15 cellular contexts compared by ENCODE assay signal in genomic region chr2:227534714-227535113, GRCh38.
DNase-seq lines count a peak whose midpoint lies in the region; ATAC-seq, FAIRE-seq and TF ChIP-seq lines count a peak whose summit lies in the region.
"Had no signal": no experiment of that assay in that cellular context is flagged by ENCODE, and none has a peak within 500 bp of the region (broad histone marks: within the 10 kb centered on the region; RNA-seq: fewer than 3 reads in every experiment).

No MANE protein-coding gene starts in this region.

- TF ChIP-seq CTCF in SK-N-SH (IDR thresholded peaks at IDR 0.05) = no peak

- TF ChIP-seq RAD21 in SK-N-SH (IDR thresholded peaks at IDR 0.05; ENCODE audit: low read length) = no peak

- H3K9me2 ChIP-seq in SK-N-SH = no peaks in the 10 kb centered on the region

- H3F3A ChIP-seq in SK-N-SH (replicated peaks; ENCODE audit: insufficient read depth) = peaks cover 7% of the 10 kb centered on the region

- H3K27ac ChIP-seq in SK-N-SH (ENCODE audit: low read depth in 2 of 2, low read length in 1 of 2) (no peak overlapping the region), small intestine (ENCODE audit: low read depth in 1 of 2, low read length in 1 of 2) (no peak overlapping the region)
- H3K27ac ChIP-seq: BLaER1 treated with 17β-estradiol and CSF1 and Interleukin-3, amounts not matched to agents 10 nM and 100 nM; breast epithelium had no signal

- DNase-seq in SK-N-SH (no peak), small intestine (no peak), NCI-H748 (lab: John Stamatoyannopoulos, UW; ENCODE audit: unreplicated experiment) (no peak), iPS-NIHi11 (ENCODE audit: low spot score) (no peak)
- DNase-seq: GF-D8, Kasumi-1, midbrain, NCI-H345 had no signal

- 89% methylated on average over 3 of the region's 3 CpGs for WGBS in SK-N-SH (ENCODE audit: low lambda C conversion rate)
- WGBS in small intestine, 3 donors = 82 to 95% (median 83%) methylated on average over 3 of the region's 3 CpGs

- H3K27me3 ChIP-seq in SK-N-SH (ENCODE audit: insufficient read depth) (no peaks in the 10 kb centered on the region), small intestine (ENCODE audit: control insufficient read depth in 2 of 2, insufficient read depth in 2 of 2, low read length in 2 of 2) (no peaks in the 10 kb centered on the region)
- H3K27me3 ChIP-seq: BLaER1 treated with 17β-estradiol and CSF1 and Interleukin-3, amounts not matched to agents 10 nM and 100 nM; breast epithelium had no signal

- peaks cover 19% of the 10 kb centered on the region for H3K79me2 ChIP-seq in SK-N-SH (ENCODE audit: insufficient read depth)

- POLR2A ChIA-PET in SK-N-SH (lab: Yijun Ruan, JAX) = no interaction called here

- no peak for TF ChIP-seq EP300 in SK-N-SH (IDR thresholded peaks at IDR 0.05; ENCODE audit: borderline replicate concordance in 1 of 2, low read depth in 1 of 2, low read length in 1 of 2)

- no peaks in the 10 kb centered on the region; a peak in 1 of 4 replicates for H3K4me1 ChIP-seq in SK-N-SH (ENCODE audit: control insufficient read depth in 1 of 2, insufficient read depth in 2 of 2, low read depth in 1 of 2, low read length in 1 of 2)
- no peaks in the 10 kb centered on the region for H3K4me1 ChIP-seq in small intestine (ENCODE audit: control insufficient read depth in 2 of 2, insufficient read depth in 1 of 2, low read depth in 1 of 2, low read length in 1 of 2)
- H3K4me1 ChIP-seq: breast epithelium had no signal

- ATAC-seq in GM18505 (IDR thresholded peaks at IDR 0.05; ENCODE audit: unreplicated experiment) = peak; percentile 86
- ATAC-seq in GM19463 (IDR thresholded peaks at IDR 0.05; ENCODE audit: unreplicated experiment) = peak; percentile 95
- ATAC-seq in HG02884 (IDR thresholded peaks at IDR 0.05; ENCODE audit: unreplicated experiment) = peak; percentile 91
- ATAC-seq in HG03521 (IDR thresholded peaks at IDR 0.05; ENCODE audit: unreplicated experiment) = peak; percentile 64
- ATAC-seq: HCT116 had no signal

- H3K36me3 ChIP-seq in SK-N-SH (replicated peaks in 1 of 2; ENCODE audit: control insufficient read depth in 1 of 2, insufficient read depth in 2 of 2, low read length in 1 of 2) = peaks cover 80 to 87% of the 10 kb centered on the region in 2 experiments
- peaks cover 11 to 20% of the 10 kb centered on the region in 2 donors for H3K36me3 ChIP-seq in small intestine (ENCODE audit: control insufficient read depth in 2 of 2, insufficient read depth in 2 of 2, low read length in 2 of 2)

- H4K20me1 ChIP-seq in SK-N-SH (ENCODE audit: insufficient read depth) = 0 out of 2 replicates have a peak, but pooled peaks cover 4% of the 10 kb centered on the region

- no peak overlapping the region for H3K9ac ChIP-seq in SK-N-SH
- H3K9ac ChIP-seq: BLaER1 treated with 17β-estradiol and CSF1 and Interleukin-3, amounts not matched to agents 10 nM and 100 nM had no signal

- H3K9me3 ChIP-seq in SK-N-SH (no peaks in the 10 kb centered on the region), small intestine (ENCODE audit: control insufficient read depth, low read depth) (no peaks in the 10 kb centered on the region)
- H3K9me3 ChIP-seq: breast epithelium had no signal

- H3K4me3 ChIP-seq in SK-N-SH (ENCODE audit: low read depth in 2 of 2, low read length in 1 of 2) (no peak overlapping the region), small intestine (ENCODE audit: low read depth in 1 of 2, low read length in 2 of 2) (no peak overlapping the region)
- H3K4me3 ChIP-seq: BLaER1 treated with 17β-estradiol and CSF1 and Interleukin-3, amounts not matched to agents 10 nM and 100 nM; breast epithelium had no signal

- H2AFZ ChIP-seq in SK-N-SH (ENCODE audit: low read depth) = no peak overlapping the region

- no peak overlapping the region for H3K4me2 ChIP-seq in SK-N-SH
- H3K4me2 ChIP-seq: BLaER1 treated with 17β-estradiol and CSF1 and Interleukin-3, amounts not matched to agents 10 nM and 100 nM had no signal

- CTCF ChIA-PET in SK-N-SH (lab: Yijun Ruan, JAX) = no interaction called here

- no peak for FAIRE-seq in small intestine (lab: Jason Lieb, UNC)

- no peak for TF ChIP-seq POLR2A in GM18505 (IDR thresholded peaks at IDR 0.05; ENCODE audit: borderline replicate concordance, extremely low read depth, insufficient read depth, insufficient read length)

TF ChIP-seq in SK-N-SH, 30 proteins besides CTCF, POLR2A, EP300 and RAD21:
- TF ChIP-seq, protein P1, sequence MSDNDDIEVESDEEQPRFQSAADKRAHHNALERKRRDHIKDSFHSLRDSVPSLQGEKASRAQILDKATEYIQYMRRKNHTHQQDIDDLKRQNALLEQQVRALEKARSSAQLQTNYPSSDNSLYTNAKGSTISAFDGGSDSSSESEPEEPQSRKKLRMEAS (IDR thresholded peaks at IDR 0.05; ENCODE audit: low read depth) = no peak
- TF ChIP-seq JUND (IDR thresholded peaks at IDR 0.05) = no peak
- TF ChIP-seq, protein P2, sequence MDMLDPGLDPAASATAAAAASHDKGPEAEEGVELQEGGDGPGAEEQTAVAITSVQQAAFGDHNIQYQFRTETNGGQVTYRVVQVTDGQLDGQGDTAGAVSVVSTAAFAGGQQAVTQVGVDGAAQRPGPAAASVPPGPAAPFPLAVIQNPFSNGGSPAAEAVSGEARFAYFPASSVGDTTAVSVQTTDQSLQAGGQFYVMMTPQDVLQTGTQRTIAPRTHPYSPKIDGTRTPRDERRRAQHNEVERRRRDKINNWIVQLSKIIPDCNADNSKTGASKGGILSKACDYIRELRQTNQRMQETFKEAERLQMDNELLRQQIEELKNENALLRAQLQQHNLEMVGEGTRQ (IDR thresholded peaks at IDR 0.05; ENCODE audit: borderline replicate concordance, low read depth, low read length) = no peak
